Comparison of ENCODE assay signal across 8 cellular contexts in the genomic region with DNA sequence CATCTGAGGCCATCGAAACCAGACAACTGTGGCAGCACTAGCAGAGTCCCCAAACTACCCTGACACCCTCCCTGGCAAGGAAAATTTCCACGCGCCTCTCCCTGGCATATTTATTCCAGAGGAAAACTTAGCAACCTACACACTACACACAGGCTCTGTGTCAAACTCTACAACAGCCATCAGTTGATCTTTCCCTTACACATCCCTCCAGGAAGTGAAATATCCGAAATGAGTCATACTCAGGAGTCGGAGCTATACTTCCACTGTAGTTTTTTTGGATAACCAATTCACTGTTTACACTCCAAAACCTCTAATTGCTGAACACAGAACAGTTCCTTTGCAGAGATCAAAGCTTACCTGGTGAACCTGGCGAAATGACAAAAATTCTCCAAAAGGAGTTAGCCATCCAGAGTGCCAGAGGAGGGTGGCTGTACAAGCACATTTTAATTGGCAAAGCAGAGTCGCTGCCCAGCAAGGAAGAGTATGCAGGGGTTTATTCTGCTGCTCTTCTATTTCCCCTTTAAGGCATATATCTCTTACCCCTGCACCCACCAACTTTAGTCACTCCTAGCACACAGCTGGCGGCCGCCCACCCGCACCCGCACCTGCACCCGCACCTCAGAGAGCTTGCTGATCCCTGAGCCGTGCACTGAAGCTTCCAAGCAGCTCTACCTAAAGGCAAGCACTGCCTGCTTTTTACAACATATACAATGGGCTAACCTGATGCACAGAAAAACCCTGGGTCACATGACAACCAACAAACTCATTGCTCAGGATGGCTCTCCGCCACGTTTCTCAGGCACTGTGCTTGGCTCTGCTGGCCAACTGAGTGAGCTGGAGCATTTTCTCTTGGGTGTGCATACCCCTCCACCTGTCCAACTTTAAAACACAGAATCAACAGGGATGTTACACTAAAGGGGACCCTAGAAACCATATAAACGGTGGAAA. TPM values are rescaled to one million over a fixed set of nuclear protein-coding genes. Genes with fewer than 3 reads are reported as not detected.
A peak's percentile ranks its signal among the peaks of the same experiment; 100 is the strongest.
DNase-seq lines count a peak whose midpoint lies in the region; ATAC-seq and TF ChIP-seq lines count a peak whose summit lies in the region.

No MANE protein-coding gene starts in this region.

- ATAC-seq in SK-N-SH treated with all-trans-retinoic acid at 6 μM for 48 hours, result peak; percentile 90
- ATAC-seq in gastrocnemius medialis, result no peak
- ATAC-seq in HG03442 (IDR thresholded peaks at IDR 0.05; ENCODE audit: unreplicated experiment), result no peak

- peaks cover 90 to 95% of the 10 kb centered on the region in 2 donors for H3K4me1 ChIP-seq in gastrocnemius medialis

- no peak for TF ChIP-seq CTCF in gastrocnemius medialis (IDR thresholded peaks at IDR 0.05 in 4 of 5, conservative IDR thresholded peaks at IDR 0.05 in 1 of 5)

- H3K4me3 ChIP-seq in gastrocnemius medialis, result no peak overlapping the region

- H3K9me3 ChIP-seq in gastrocnemius medialis, result no peaks in the 10 kb centered on the region

- no peaks in the 10 kb centered on the region for H3K36me3 ChIP-seq in gastrocnemius medialis

- in situ Hi-C loops in gastrocnemius medialis (cut with MboI; ENCODE audit: low sequenced_read_pairs in 4 of 4), result no loop called here

- peak; percentile 67 for DNase-seq in GM03348 (ENCODE audit: low spot score)
- peak; percentile 44 for DNase-seq in glomerular visceral epithelial cell (ENCODE audit: extremely low spot score)
- no peak for DNase-seq in gastrocnemius medialis
- no peak for DNase-seq in NCI-H524 (lab: John Stamatoyannopoulos, UW)
- DNase-seq in NCI-H510A (lab: John Stamatoyannopoulos, UW), result no peak
- no peak for DNase-seq in 8988T

- no peaks in the 10 kb centered on the region for H3K27me3 ChIP-seq in gastrocnemius medialis

- intact Hi-C loops in gastrocnemius medialis (cut with DNase I; ENCODE audit: low total_unique reads), result loop anchor here (10.0 kb wide), 1 partner anchor 226 kb away; no protein-coding TSS in a partner anchor

- peak overlapping the region; percentile 6 to 63 (median 29) for H3K27ac ChIP-seq in gastrocnemius medialis

- no peak for TF ChIP-seq POLR2A in gastrocnemius medialis (IDR thresholded peaks at IDR 0.05)

TF ChIP-seq in SK-N-SH treated with all-trans-retinoic acid at 6 μM for 48 hours, 23 proteins besides CTCF, POLR2A, EP300 and RAD21:
- TF ChIP-seq ZC3H10 (CRISPR knock-in tag; IDR thresholded peaks at IDR 0.05) (no peak), ZNF8 (CRISPR knock-in tag; IDR thresholded peaks at IDR 0.05) (no peak), PPARA (CRISPR knock-in tag; IDR thresholded peaks at IDR 0.05; ENCODE audit: borderline replicate concordance) (no peak), ZNF70 (CRISPR knock-in tag; IDR thresholded peaks at IDR 0.05) (no peak), TCF4 (CRISPR knock-in tag; IDR thresholded peaks at IDR 0.05; ENCODE audit: borderline replicate concordance) (no peak), ISL1 (CRISPR knock-in tag; IDR thresholded peaks at IDR 0.05) (no peak)

RNA-seq across cellular contexts. Expression of a gene that starts 54.9 kb away (rescaled TPM):
- total RNA-seq in gastrocnemius medialis, result 10 to 100 TPM; 48.6 to 93.8 (median 74.9) TPM

Comparison
In these comparisons a context has a peak if more than half of its experiments do, and no peak if none do; other contexts are left out.
1. DNase-seq: peak in GM03348 (single experiment) and glomerular visceral epithelial cell (single experiment); none in gastrocnemius medialis (0 of 2), NCI-H524 (0 of 2), NCI-H510A (single experiment) and 8988T (single experiment).